In genomic region chr2:180938419-180938818, GRCh38 we compare ENCODE assay signal across 1 cellular context.
TF ChIP-seq lines count a peak whose summit lies in the region.

No MANE protein-coding gene starts in this region.

TF ChIP-seq in WTC11, 78 proteins besides CTCF, POLR2A, EP300 and RAD21 (continued from another document):
- TF ChIP-seq FOXJ3 (CRISPR knock-in tag; IDR thresholded peaks at IDR 0.05; ENCODE audit: borderline replicate concordance) (no peak), FOXK1 (CRISPR knock-in tag; IDR thresholded peaks at IDR 0.05) (no peak), ELF4 (CRISPR knock-in tag; IDR thresholded peaks at IDR 0.05; ENCODE audit: low read depth) (no peak), NFATC4 (CRISPR knock-in tag; IDR thresholded peaks at IDR 0.05) (no peak), CREM (CRISPR knock-in tag; IDR thresholded peaks at IDR 0.05) (no peak), AFF4 (CRISPR knock-in tag; IDR thresholded peaks at IDR 0.05; ENCODE audit: borderline replicate concordance) (no peak), PREB (CRISPR knock-in tag; IDR thresholded peaks at IDR 0.05; ENCODE audit: borderline replicate concordance) (no peak), STAT6 (CRISPR knock-in tag; conservative IDR thresholded peaks at IDR 0.05; ENCODE audit: low read depth) (no peak), ESRRA (CRISPR knock-in tag; IDR thresholded peaks at IDR 0.05; ENCODE audit: borderline replicate concordance) (no peak), ATF2 (CRISPR knock-in tag; IDR thresholded peaks at IDR 0.05; ENCODE audit: borderline replicate concordance, low read depth) (no peak), ZNF138 (CRISPR knock-in tag; conservative IDR thresholded peaks at IDR 0.05) (no peak), CDX4 (CRISPR knock-in tag; IDR thresholded peaks at IDR 0.05; ENCODE audit: borderline replicate concordance) (no peak)
